In the genomic region with DNA sequence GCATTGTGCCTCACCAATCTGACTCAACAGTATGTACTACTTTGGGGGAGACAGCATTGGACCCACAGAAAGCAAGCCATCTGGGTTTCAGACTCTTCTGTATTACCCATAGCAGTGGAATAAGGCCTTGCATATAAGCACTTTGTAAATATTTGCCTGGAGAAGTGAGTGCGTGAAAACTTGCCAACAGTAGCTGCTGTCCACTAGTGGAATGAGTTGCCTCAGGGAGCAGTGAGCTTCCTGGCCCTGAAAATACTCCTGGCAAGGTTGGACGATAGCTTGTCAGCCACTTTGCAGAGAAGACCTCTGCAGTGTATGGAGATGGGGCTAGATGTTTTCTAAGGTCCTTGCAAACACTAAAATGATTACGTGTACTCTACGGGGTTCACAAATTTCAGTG, we compare ENCODE assay signal across 28 cellular contexts. TPM values are rescaled to one million over a fixed set of nuclear protein-coding genes. Genes with fewer than 3 reads are reported as not detected.
DNase-seq lines count a peak whose midpoint lies in the region; ATAC-seq and TF ChIP-seq lines count a peak whose summit lies in the region.
"Had no signal": no experiment of that assay in that cellular context is flagged by ENCODE, and none has a peak within 500 bp of the region (broad histone marks: within the 10 kb centered on the region; RNA-seq: fewer than 3 reads in every experiment).

No MANE protein-coding gene starts in this region.

- no peaks in the 10 kb centered on the region for H3K9me3 Mint-ChIP-seq in activated T-cell treated with anti-CD3 and anti-CD28 coated beads, Interleukin-2, amount 50 U/mL, for 72 hours
- no peaks in the 10 kb centered on the region for H3K9me3 Mint-ChIP-seq in glutamatergic neuron (ENCODE audit: unreplicated experiment)
- H3K9me3 Mint-ChIP-seq: CD4-positive, alpha-beta memory T cell; GM23338; HFFc6 had no signal

- H3K27me3 ChIP-seq in IMR-90 (ENCODE audit: control insufficient read depth, insufficient read depth, low read length) (no peaks in the 10 kb centered on the region), Karpas-422 (ENCODE audit: low read length) (no peaks in the 10 kb centered on the region), trophoblast cell (ENCODE audit: insufficient read depth, low read length) (no peaks in the 10 kb centered on the region)
- H3K27me3 ChIP-seq: SJSA1 had no signal

- POLR2A ChIA-PET in IMR-90 (lab: Charles Lee; ENCODE audit: unreplicated experiment): no interaction called here

- H2BK120ac ChIP-seq in IMR-90 (ENCODE audit: low read depth, low read length): no peak overlapping the region
- H2BK120ac ChIP-seq in trophoblast cell (ENCODE audit: insufficient read depth, low read length, poor library complexity): no peak overlapping the region

- H3K4me1 Mint-ChIP-seq in activated T-cell treated with anti-CD3 and anti-CD28 coated beads, Interleukin-2, amount 50 U/mL, for 72 hours (ENCODE audit: low read depth): peaks cover 30% of the 10 kb centered on the region
- H3K4me1 Mint-ChIP-seq in glutamatergic neuron (ENCODE audit: low read depth, unreplicated experiment): no peaks in the 10 kb centered on the region
- H3K4me1 Mint-ChIP-seq: GM23338 had no signal

- no peak overlapping the region for H3K4me3 ChIP-seq in IMR-90 (ENCODE audit: insufficient read depth, low read depth, low read length)
- no peak overlapping the region for H3K4me3 ChIP-seq in Karpas-422 (ENCODE audit: low read length)
- H3K4me3 ChIP-seq in trophoblast cell (ENCODE audit: low read depth, low read length): no peak overlapping the region
- H3K4me3 ChIP-seq: GM23338, HAP-1, PC-9, SJSA1 had no signal

- no peak overlapping the region for H3K56ac ChIP-seq in IMR-90 (ENCODE audit: extremely low read depth, insufficient read depth, low read length)

- H2AFZ ChIP-seq in IMR-90 (replicated peaks; ENCODE audit: low read length, poor library complexity) (no peak overlapping the region), Karpas-422 (ENCODE audit: low read length) (no peak overlapping the region), trophoblast cell (ENCODE audit: insufficient read depth, low read length, poor library complexity) (no peak overlapping the region)
- H2AFZ ChIP-seq: GM23338, PC-9 had no signal

- H3K14ac ChIP-seq in IMR-90 (replicated peaks; ENCODE audit: low read depth, low read length) (no peak overlapping the region), trophoblast cell (ENCODE audit: low read length) (no peak overlapping the region)

- no TSS peak for BruUV-seq in IMR-90 (replicated peaks; lab: Mats Ljungman, UMichigan)

- peak overlapping the region; percentile 41 for H3K27ac ChIP-seq in 22Rv1
- no peak overlapping the region for H3K27ac ChIP-seq in IMR-90 (ENCODE audit: insufficient read depth, low read length)
- H3K27ac ChIP-seq in Karpas-422 (ENCODE audit: low read length): no peak overlapping the region
- H3K27ac ChIP-seq in trophoblast cell (ENCODE audit: low read depth, low read length): no peak overlapping the region
- H3K27ac ChIP-seq: HL-60, PC-9, SJSA1 had no signal

- CTCF ChIA-PET in IMR-90 (lab: Yijun Ruan, JAX): no interaction called here

- H3K4me2 ChIP-seq in IMR-90 (ENCODE audit: low read depth, low read length) (no peak overlapping the region), Karpas-422 (ENCODE audit: low read depth, low read length, poor library complexity, severe bottlenecking) (no peak overlapping the region), trophoblast cell (ENCODE audit: low read length) (no peak overlapping the region)
- H3K4me2 ChIP-seq: GM23338, PC-9 had no signal

- dilution Hi-C loops in IMR-90 (cut with HindIII; ENCODE audit: low sequenced_read_pairs, unreplicated experiment): no loop called here

- no peak overlapping the region for H2BK12ac ChIP-seq in trophoblast cell (ENCODE audit: low read length)

- H3K23ac ChIP-seq in IMR-90 (ENCODE audit: low read depth, low read length) (no peak overlapping the region), trophoblast cell (ENCODE audit: low read length) (no peak overlapping the region)

- intact Hi-C loops in IMR-90 (cut with micrococcal nuclease) (no loop called here), posterior vena cava (cut with DNase I) (no loop called here)

- H3K79me2 ChIP-seq in Karpas-422 (ENCODE audit: low read length): peaks cover 68% of the 10 kb centered on the region
- H3K79me2 ChIP-seq in trophoblast cell (ENCODE audit: control insufficient read depth, insufficient read depth, low read length, poor library complexity): no peaks in the 10 kb centered on the region

- no peak for DNase-seq in activated T-cell treated with anti-CD3 and anti-CD28 coated beads, Interleukin-2, amount 50 U/mL, for 72 hours
- no peak for DNase-seq in activated T-cell treated with anti-CD3 and anti-CD28 coated beads, Interleukin-2, amount 50 U/mL, for 1 hour
- DNase-seq in IMR-90 (peak; percentile 29), glutamatergic neuron (no peak), Karpas-422 (no peak), posterior vena cava (ENCODE audit: low spot score) (no peak), trophoblast cell (no peak)
- DNase-seq: C1 segment of cervical spinal cord; CD4-positive, alpha-beta memory T cell; COR-L47; DMS79; GF-D8; HFFc6; Kasumi-1; MV-4-11; NCI-H1105; NCI-H146; NCI-H1930; NCI-H2107; NCI-H524; NCI-H774; PC-9 had no signal

- in situ Hi-C loops in IMR-90 (cut with MboI; ENCODE audit: low sequenced_read_pairs): no loop called here

- no peak for TF ChIP-seq POLR2A in IMR-90 (IDR thresholded peaks at IDR 0.05; ENCODE audit: low read depth, low read length)

- no peak overlapping the region for H2AK9ac ChIP-seq in IMR-90 (replicated peaks; ENCODE audit: low read depth, low read length, poor library complexity)

- H2BK5ac ChIP-seq in IMR-90 (ENCODE audit: low read depth, low read length, poor library complexity, severe bottlenecking) (no peak overlapping the region), trophoblast cell (ENCODE audit: low read depth, low read length, poor library complexity) (no peak overlapping the region)

- H3K27ac Mint-ChIP-seq in activated T-cell treated with anti-CD3 and anti-CD28 coated beads, Interleukin-2, amount 50 U/mL, for 72 hours: peak overlapping the region; percentile 54
- H3K27ac Mint-ChIP-seq in glutamatergic neuron (ENCODE audit: unreplicated experiment): peak overlapping the region; percentile 1
- H3K27ac Mint-ChIP-seq: GM23338, HFFc6 had no signal

- WGBS in IMR-90 (ENCODE audit: extremely low coverage in 2 of 2, insufficient read length in 1 of 2), 2 experiments: 100% methylated on average over 1 of the region's 4 CpGs; no CpG with 5 or more reads in 1 of the 2 experiments
- WGBS in trophoblast cell (ENCODE audit: extremely low coverage, insufficient coverage, insufficient read length): no CpG with 5 or more reads among the region's 4 CpGs

- peaks cover 33 to 65% of the 10 kb centered on the region in 2 donors for H3K36me3 Mint-ChIP-seq in activated T-cell treated with anti-CD3 and anti-CD28 coated beads, Interleukin-2, amount 50 U/mL, for 72 hours (ENCODE audit: insufficient read depth in 2 of 2)
- peaks cover 6% of the 10 kb centered on the region for H3K36me3 Mint-ChIP-seq in glutamatergic neuron (ENCODE audit: unreplicated experiment)

- no peaks in the 10 kb centered on the region for H3K9me3 ChIP-seq in IMR-90 (ENCODE audit: control insufficient read depth, insufficient read depth, low read length)
- no peaks in the 10 kb centered on the region for H3K9me3 ChIP-seq in Karpas-422 (ENCODE audit: low read length)
- no peaks in the 10 kb centered on the region for H3K9me3 ChIP-seq in trophoblast cell (ENCODE audit: insufficient read depth, low read depth, low read length)
- H3K9me3 ChIP-seq: HAP-1, SJSA1 had no signal

- H3K4ac ChIP-seq in IMR-90 (ENCODE audit: low read depth, low read length): no peak overlapping the region
- H3K4ac ChIP-seq in trophoblast cell (ENCODE audit: low read depth, low read length): no peak overlapping the region

- H3K79me1 ChIP-seq in IMR-90 (ENCODE audit: low read depth in 1 of 2, low read length in 2 of 2): peaks cover 37 to 54% of the 10 kb centered on the region in 2 experiments
- no peaks in the 10 kb centered on the region for H3K79me1 ChIP-seq in trophoblast cell (ENCODE audit: low read length)

- H2BK15ac ChIP-seq in IMR-90 (ENCODE audit: low read depth, low read length): no peak overlapping the region

- H3K4me3 Mint-ChIP-seq in activated T-cell treated with anti-CD3 and anti-CD28 coated beads, Interleukin-2, amount 50 U/mL, for 72 hours: no peak overlapping the region
- H3K4me3 Mint-ChIP-seq in glutamatergic neuron (ENCODE audit: unreplicated experiment): no peak overlapping the region
- H3K4me3 Mint-ChIP-seq: CD4-positive, alpha-beta memory T cell; GM23338; HFFc6 had no signal

- peaks cover 2% of the 10 kb centered on the region; the same call in 1 of the 2 replicates for H3K4me1 ChIP-seq in IMR-90 (ENCODE audit: control insufficient read depth, insufficient read depth, low read length)
- H3K4me1 ChIP-seq in Karpas-422 (ENCODE audit: low read length): no peaks in the 10 kb centered on the region
- H3K4me1 ChIP-seq in trophoblast cell (ENCODE audit: control insufficient read depth in 1 of 2, insufficient read depth in 2 of 2, low read length in 2 of 2): peaks cover 2% of the 10 kb centered on the region in 2 experiments
- H3K4me1 ChIP-seq: HAP-1, SJSA1 had no signal

- H3K9me2 ChIP-seq in Karpas-422 (replicated peaks; ENCODE audit: insufficient read depth, low read length): no peaks in the 10 kb centered on the region

- H3K9me1 ChIP-seq in IMR-90 (ENCODE audit: insufficient read depth, low read length): peaks cover 4% of the 10 kb centered on the region; the same call in 1 of the 2 replicates

- no peak for TF ChIP-seq RAD21 in IMR-90 (IDR thresholded peaks at IDR 0.05; ENCODE audit: low read length)

- H4K8ac ChIP-seq in IMR-90 (ENCODE audit: low read depth in 2 of 2, low read length in 2 of 2) (no peak overlapping the region), trophoblast cell (ENCODE audit: low read depth, low read length) (no peak overlapping the region)

- H3K18ac ChIP-seq in IMR-90 (ENCODE audit: low read depth, low read length): no peak overlapping the region
- H3K18ac ChIP-seq in trophoblast cell (ENCODE audit: low read length): no peak overlapping the region

- H3K36me3 ChIP-seq in IMR-90 (ENCODE audit: control insufficient read depth, insufficient read depth, low read length) (peaks cover 63% of the 10 kb centered on the region), Karpas-422 (ENCODE audit: insufficient read depth, low read length) (peaks cover 88% of the 10 kb centered on the region), trophoblast cell (ENCODE audit: control insufficient read depth in 1 of 2, insufficient read depth in 2 of 2, low read length in 2 of 2) (peaks cover 14 to 36% of the 10 kb centered on the region in 2 experiments)

- no peak for ATAC-seq in activated T-cell treated with anti-CD3 and anti-CD28 coated beads, Interleukin-2, amount 50 U/mL, for 72 hours (replicated peaks in 1 of 2)
- ATAC-seq in IMR-90 (ENCODE audit: low read depth): no peak; the same call in none of the 2 replicates
- ATAC-seq: GM23338, Right ventricle myocardium inferior had no signal

- no peak overlapping the region for H4K5ac ChIP-seq in IMR-90 (ENCODE audit: low read depth, low read length)

- peaks cover 68% of the 10 kb centered on the region; the same call in 1 of the 2 replicates for H4K20me1 ChIP-seq in IMR-90 (ENCODE audit: insufficient read depth, low read length)
- H4K20me1 ChIP-seq in Karpas-422 (ENCODE audit: insufficient read depth, low read depth, low read length): peaks cover 5% of the 10 kb centered on the region; the same call in 1 of the 2 replicates

- no peak overlapping the region for H4K12ac ChIP-seq in trophoblast cell (ENCODE audit: low read depth, low read length)

- no peak overlapping the region for H2BK20ac ChIP-seq in IMR-90 (ENCODE audit: low read depth, low read length)

- H2AK5ac ChIP-seq in IMR-90 (ENCODE audit: low read depth, low read length) (no peak overlapping the region), trophoblast cell (ENCODE audit: low read length) (no peak overlapping the region)

- H3K27me3 Mint-ChIP-seq in activated T-cell treated with anti-CD3 and anti-CD28 coated beads, Interleukin-2, amount 50 U/mL, for 72 hours (ENCODE audit: low read depth): no peaks in the 10 kb centered on the region
- no peaks in the 10 kb centered on the region for H3K27me3 Mint-ChIP-seq in glutamatergic neuron (ENCODE audit: unreplicated experiment)
- H3K27me3 Mint-ChIP-seq: CD4-positive, alpha-beta memory T cell had no signal

- no peak overlapping the region for H4K91ac ChIP-seq in IMR-90 (ENCODE audit: insufficient read depth, low read depth, low read length)
- H4K91ac ChIP-seq in trophoblast cell (ENCODE audit: low read depth, low read length): no peak overlapping the region

- H3K9ac ChIP-seq in IMR-90 (ENCODE audit: low read depth, low read length) (no peak overlapping the region), Karpas-422 (ENCODE audit: low read length) (no peak overlapping the region), trophoblast cell (ENCODE audit: low read length) (no peak overlapping the region)

- TF ChIP-seq CTCF in 22Rv1 (IDR thresholded peaks at IDR 0.05): no peak
- no peak for TF ChIP-seq CTCF in IMR-90 (conservative IDR thresholded peaks at IDR 0.05; ENCODE audit: low read depth, low read length)
- TF ChIP-seq CTCF in glutamatergic neuron (IDR thresholded peaks at IDR 0.05; ENCODE audit: partially characterized antibody, unreplicated experiment): no peak

RNA-seq across cellular contexts. Expression of a gene that starts 21.6 kb away (rescaled TPM):
- 100 to 1,000 TPM; 526 to 609 TPM for total RNA-seq in activated T-cell treated with anti-CD3 and anti-CD28 coated beads, Interleukin-2, amount 50 U/mL, for 72 hours
- total RNA-seq in IMR-90 (2012; rRNA removed) (105 and 209 TPM in 2 replicates), glutamatergic neuron (ENCODE audit: unreplicated experiment) (511 TPM), posterior vena cava (10 to 100 TPM; 82.8 to 98.1 TPM)
- polyA plus RNA-seq in IMR-90 (2012; rRNA removed): 494 and 551 TPM in 2 replicates
- polyA plus RNA-seq in IMR-90 (2012; cell fraction: cytosol; rRNA removed): 298 and 1,288 TPM in 2 replicates
- 125 and 513 TPM in 2 replicates for polyA plus RNA-seq in IMR-90 (2012; cell fraction: nucleus; rRNA removed; ENCODE audit: low replicate concordance)
- 237 and 296 TPM in 2 replicates for total RNA-seq in Karpas-422 (2014; rRNA removed; shearing (Covaris generic); ENCODE audit: low replicate concordance)
- 214 and 226 TPM in 2 replicates for polyA plus RNA-seq in trophoblast cell (2013)
